In the genomic region with DNA sequence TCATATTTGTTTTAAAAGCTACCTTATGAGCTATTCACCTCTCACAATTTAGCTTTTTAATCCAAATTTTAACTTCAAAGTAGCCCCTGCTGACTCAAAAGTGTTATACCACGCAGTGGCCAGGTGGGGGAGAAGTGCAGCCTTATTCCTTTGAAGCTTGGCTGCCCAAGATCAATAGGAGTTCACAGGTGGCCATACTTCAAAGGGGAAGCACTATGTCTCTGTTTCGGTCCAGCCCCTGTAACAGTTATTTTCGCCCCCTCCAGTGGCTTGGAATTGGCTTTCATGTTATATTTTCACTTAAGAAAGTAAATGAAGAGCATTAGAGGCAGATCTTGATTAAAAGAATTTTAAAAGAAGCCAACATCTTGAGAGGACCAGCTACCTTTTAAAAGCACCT, we compare ENCODE assay signal across 9 cellular contexts.
DNase-seq lines count a peak whose midpoint lies in the region; ATAC-seq, FAIRE-seq and TF ChIP-seq lines count a peak whose summit lies in the region.
"Had no signal": no experiment of that assay in that cellular context is flagged by ENCODE, and none has a peak within 500 bp of the region (broad histone marks: within the 10 kb centered on the region; RNA-seq: fewer than 3 reads in every experiment).

No MANE protein-coding gene starts in this region.

- intact Hi-C loops in GM12878 (cut with micrococcal nuclease; ENCODE audit: unreplicated experiment): no loop called here

- H3K27ac ChIP-seq in GM12878 (ENCODE audit: control insufficient read depth, insufficient read depth) (no peak overlapping the region), suprapubic skin (no peak overlapping the region)
- H3K27ac ChIP-seq: neutrophil had no signal

- ATAC-seq in GM19397 (IDR thresholded peaks at IDR 0.05; ENCODE audit: unreplicated experiment) (peak; percentile 98), HG03196 (IDR thresholded peaks at IDR 0.05; ENCODE audit: unreplicated experiment) (peak; percentile 99), GM12878 (peak; percentile 100)
- no peak for ATAC-seq in activated CD8-positive, alpha-beta memory T cell treated with anti-CD3 and anti-CD28 coated beads, Interleukin-2, amount 10 ng/mL, durations not matched to agents 7 days and 5 days

- in situ Hi-C loops in GM12878 (cut with MboI): no loop called here

- CTCF ChIA-PET in GM12878 (lab: Yijun Ruan, JAX): interaction anchor here (0.6 to 4.2 kb wide), 24 partner anchors 9 to 810 kb away, joined by 3 to 35 read pairs (median 5); partner anchors contain the start of gene EPHA7
- CTCF ChIA-PET in activated CD8-positive, alpha-beta memory T cell treated with anti-CD3 and anti-CD28 coated beads, Interleukin-2, amount 10 ng/mL, durations not matched to agents 7 days and 5 days (lab: Charles Lee): no interaction called here

- H4K20me1 ChIP-seq in GM12878 (ENCODE audit: control insufficient read depth, insufficient read depth): no peaks in the 10 kb centered on the region

- TF ChIP-seq RAD21 in GM12878 (IDR thresholded peaks at IDR 0.05; ENCODE audit: insufficient read depth, low read depth, low read length): peak; percentile 69

- H3K4me1 ChIP-seq in GM12878 (ENCODE audit: control insufficient read depth, insufficient read depth, low read length) (no peaks in the 10 kb centered on the region), suprapubic skin (no peaks in the 10 kb centered on the region)

- SMC1A ChIA-PET in GM12878 (lab: Charles Lee; ENCODE audit: uncharacterized antibody, unreplicated experiment): interaction anchor here (0.6 to 3.7 kb wide), 28 partner anchors 8 to 1883 kb away, joined by 3 to 23 read pairs (median 3); no protein-coding TSS in a partner anchor

- WGBS in GM12878 (ENCODE audit: insufficient coverage, insufficient replicate concordance, low lambda C conversion rate, missing lambda C conversion rate): 2% methylated on average over 3 of the region's 3 CpGs
- WGBS in suprapubic skin: 3% methylated on average over 3 of the region's 3 CpGs

- no peaks in the 10 kb centered on the region for H3K4me1 Mint-ChIP-seq in activated CD8-positive, alpha-beta memory T cell treated with anti-CD3 and anti-CD28 coated beads, Interleukin-2, amount 10 ng/mL, durations not matched to agents 7 days and 5 days

- RAD21 ChIA-PET in GM12878 (lab: Charles Lee; ENCODE audit: unreplicated experiment): interaction anchor here (0.7 to 2.7 kb wide), 17 partner anchors 8 to 1870 kb away, joined by 3 to 15 read pairs (median 4); no protein-coding TSS in a partner anchor

- H3K9me3 ChIP-seq in GM12878 (replicated peaks; ENCODE audit: control insufficient read depth, insufficient read depth, low read length): no peaks in the 10 kb centered on the region
- peaks cover 4% of the 10 kb centered on the region for H3K9me3 ChIP-seq in suprapubic skin
- H3K9me3 ChIP-seq: neutrophil had no signal

- H3K4me3 Mint-ChIP-seq in activated CD8-positive, alpha-beta memory T cell treated with anti-CD3 and anti-CD28 coated beads, Interleukin-2, amount 10 ng/mL, durations not matched to agents 7 days and 5 days: no peak overlapping the region

- no peaks in the 10 kb centered on the region for H3K79me2 ChIP-seq in GM12878 (ENCODE audit: control insufficient read depth, insufficient read depth, low read length)

- TF ChIP-seq CTCF in GM12878 (IDR thresholded peaks at IDR 0.05 in 2 of 3, conservative IDR thresholded peaks at IDR 0.05 in 1 of 3; ENCODE audit: control insufficient read depth in 2 of 3, extremely low read depth in 1 of 3, insufficient read depth in 1 of 3, low read depth in 3 of 3, low read length in 3 of 3): peak; percentile 60 to 69 (median 65)
- peak in 1 of 2 donors; percentile 36 for TF ChIP-seq CTCF in suprapubic skin (IDR thresholded peaks at IDR 0.05)

- H3K27me3 Mint-ChIP-seq in activated CD8-positive, alpha-beta memory T cell treated with anti-CD3 and anti-CD28 coated beads, Interleukin-2, amount 10 ng/mL, durations not matched to agents 7 days and 5 days: no peaks in the 10 kb centered on the region

- no peak overlapping the region for H3K4me2 ChIP-seq in GM12878 (ENCODE audit: control insufficient read depth, insufficient read depth)

- H3K9me3 Mint-ChIP-seq in activated CD8-positive, alpha-beta memory T cell treated with anti-CD3 and anti-CD28 coated beads, Interleukin-2, amount 10 ng/mL, durations not matched to agents 7 days and 5 days (ENCODE audit: low read depth): peaks cover 2% of the 10 kb centered on the region

- H3K4me3 ChIP-seq in GM12878: no peak overlapping the region
- H3K4me3 ChIP-seq in suprapubic skin: no peak overlapping the region

- H3K9ac ChIP-seq in GM12878 (ENCODE audit: control insufficient read depth, insufficient read depth, low read length): no peak overlapping the region

- H3K36me3 Mint-ChIP-seq in activated CD8-positive, alpha-beta memory T cell treated with anti-CD3 and anti-CD28 coated beads, Interleukin-2, amount 10 ng/mL, durations not matched to agents 7 days and 5 days: no peaks in the 10 kb centered on the region

- POLR2A ChIA-PET in GM12878 (lab: Charles Lee): interaction anchor here (0.6 kb wide), 2 partner anchors 685 to 1222 kb away, joined by 3 read pairs; no protein-coding TSS in a partner anchor

- BruUV-seq in GM12878 (replicated peaks; lab: Mats Ljungman, UMichigan): no TSS peak

- H3K27me3 ChIP-seq in GM12878 (replicated peaks in 1 of 2; ENCODE audit: control insufficient read depth in 2 of 2, insufficient read depth in 2 of 2, low read length in 1 of 2) (no peaks in the 10 kb centered on the region), suprapubic skin (no peaks in the 10 kb centered on the region)
- H3K27me3 ChIP-seq: neutrophil had no signal

- no peaks in the 10 kb centered on the region for H3K36me3 ChIP-seq in GM12878 (ENCODE audit: control insufficient read depth in 2 of 2, insufficient read depth in 2 of 2, low read length in 1 of 2)
- H3K36me3 ChIP-seq in suprapubic skin: no peaks in the 10 kb centered on the region
- H3K36me3 ChIP-seq: neutrophil had no signal

- no peak overlapping the region for H2AFZ ChIP-seq in GM12878 (ENCODE audit: control insufficient read depth, low read depth, low read length)

- TF ChIP-seq POLR2A in GM12878 (IDR thresholded peaks at IDR 0.05; ENCODE audit: low read depth, low read length) (no peak), suprapubic skin (IDR thresholded peaks at IDR 0.05) (no peak)

- FAIRE-seq in GM12878 (lab: Jason Lieb, UNC): peak; percentile 75

- H3K27ac Mint-ChIP-seq in activated CD8-positive, alpha-beta memory T cell treated with anti-CD3 and anti-CD28 coated beads, Interleukin-2, amount 10 ng/mL, durations not matched to agents 7 days and 5 days: no peak overlapping the region

- peak; percentile 1 for DNase-seq in Daoy (ENCODE audit: low read depth)
- DNase-seq in NCI-H446 (lab: John Stamatoyannopoulos, UW): peak; percentile 50 to 65
- peak; percentile 13 for DNase-seq in GM12878 (ENCODE audit: low read depth, low spot score)
- DNase-seq in medulla oblongata (ENCODE audit: extremely low spot score): peak; percentile 7
- no peak for DNase-seq in activated CD8-positive, alpha-beta memory T cell treated with anti-CD3 and anti-CD28 coated beads, Interleukin-2, amount 10 ng/mL, durations not matched to agents 7 days and 5 days
- no peak for DNase-seq in suprapubic skin (ENCODE audit: low spot score in 2 of 2)

- TF ChIP-seq EP300 in GM12878 (IDR thresholded peaks at IDR 0.05; ENCODE audit: borderline replicate concordance in 1 of 2, control insufficient read depth in 1 of 2, low read depth in 2 of 2, low read length in 2 of 2): peak in 1 of 2 experiments; percentile 11; a peak in 1 of 4 replicates
- no peak for TF ChIP-seq EP300 in suprapubic skin (IDR thresholded peaks at IDR 0.05)

TF ChIP-seq in GM12878, 131 proteins besides CTCF, POLR2A, EP300 and RAD21:
- TF ChIP-seq TCF7 (IDR thresholded peaks at IDR 0.05; ENCODE audit: borderline replicate concordance): peak; percentile 98
- peak; percentile 13; the same call in 1 of the 2 replicates for TF ChIP-seq RUNX3 (IDR thresholded peaks at IDR 0.05; ENCODE audit: low read length)
- peak; percentile 82 for TF ChIP-seq PAX5 (IDR thresholded peaks at IDR 0.05; ENCODE audit: borderline replicate concordance, low read depth, low read length)
- TF ChIP-seq MTA2 (IDR thresholded peaks at IDR 0.05; ENCODE audit: low read depth): 0 out of 2 replicates have a peak, but pooled peaks have one; percentile 24
- TF ChIP-seq MEF2B (IDR thresholded peaks at IDR 0.05; ENCODE audit: partially characterized antibody, poor library complexity, severe bottlenecking): peak; percentile 17
- TF ChIP-seq KLF5 (IDR thresholded peaks at IDR 0.05; ENCODE audit: partially characterized antibody): no peak
- TF ChIP-seq SMC3 (IDR thresholded peaks at IDR 0.05; ENCODE audit: borderline replicate concordance, low read length): peak; percentile 67; the same call in 1 of the 2 replicates
- 0 out of 2 replicates have a peak, but pooled peaks have one; percentile 37 for TF ChIP-seq DPF2 (IDR thresholded peaks at IDR 0.05)
- TF ChIP-seq NR2F1 (conservative IDR thresholded peaks at IDR 0.05): peak; percentile 74
- peak; percentile 18; the same call in 1 of the 2 replicates for TF ChIP-seq IKZF1 (conservative IDR thresholded peaks at IDR 0.05)
- no peak for TF ChIP-seq PBX3 (IDR thresholded peaks at IDR 0.05; ENCODE audit: insufficient replicate concordance, low read depth, low read length)
- TF ChIP-seq YY1 (IDR thresholded peaks at IDR 0.05; ENCODE audit: low read depth, low read length): peak; percentile 60
- TF ChIP-seq IKZF2 (IDR thresholded peaks at IDR 0.05): 0 out of 4 replicates have a peak, but pooled peaks of 1 of the 2 experiments have one; percentile 19
- TF ChIP-seq TARDBP (IDR thresholded peaks at IDR 0.05; ENCODE audit: borderline replicate concordance): no peak
- TF ChIP-seq TCF12 (IDR thresholded peaks at IDR 0.05; ENCODE audit: low read depth, low read length): peak; percentile 64; the same call in 1 of the 2 replicates

Comparison
In these comparisons a context has a peak if more than half of its experiments do, and no peak if none do; other contexts are left out.
1. DNase-seq: peak in Daoy (single experiment), NCI-H446 (2 of 2), GM12878 (single experiment) and medulla oblongata (single experiment); none in activated CD8-positive, alpha-beta memory T cell treated with anti-CD3 and anti-CD28 coated beads, Interleukin-2, amount 10 ng/mL, durations not matched to agents 7 days and 5 days (single experiment) and suprapubic skin (0 of 2).